In the genomic region with DNA sequence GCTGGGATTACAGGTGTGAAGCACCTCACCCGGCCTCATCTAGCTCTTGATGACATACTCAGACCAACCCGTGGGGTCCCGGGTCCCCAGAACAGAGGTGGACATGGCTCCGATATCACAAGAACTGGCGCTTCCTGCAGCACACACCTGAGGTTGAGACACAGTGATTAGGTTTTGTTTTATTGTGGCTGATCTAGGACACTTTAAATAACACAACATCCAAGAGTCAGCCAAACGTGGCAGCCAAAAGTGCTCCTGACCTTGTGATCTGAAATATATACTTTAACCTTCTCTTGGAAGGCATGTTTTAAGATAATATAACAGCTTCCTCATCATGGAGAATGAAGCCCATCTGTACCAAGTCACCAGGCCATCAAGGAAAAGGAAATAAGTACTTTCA, we compare ENCODE assay signal across 28 cellular contexts.
"Had no signal": no experiment of that assay in that cellular context is flagged by ENCODE, and none has a peak within 500 bp of the region (broad histone marks: within the 10 kb centered on the region; RNA-seq: fewer than 3 reads in every experiment).

No MANE protein-coding gene starts in this region.

- ATAC-seq: stimulated activated effector memory CD8-positive, alpha-beta T cell treated with anti-CD3 and anti-CD28 coated beads, Interleukin-12 subunit alpha, Interleukin-12 subunit beta, amount 100 ng/mL, for 72 hours; stimulated activated memory B cell treated with anti-CD40 and anti-IgM and Interleukin-4, amounts not matched to agents 10 μg/mL and 1 μg/mL and 100 μg/mL, for 72 hours; stimulated activated naive B cell treated with anti-CD40 and anti-IgM and Interleukin-4, amounts not matched to agents 10 μg/mL and 1 μg/mL and 100 μg/mL, for 72 hours; stimulated activated naive CD8-positive, alpha-beta T cell treated with anti-CD3 and anti-CD28 coated beads, Interleukin-15, amount 100 ng/mL, for 72 hours; stimulated activated naive CD8-positive, alpha-beta T cell treated with anti-CD3 and anti-CD28 coated beads, Interleukin-15, Interleukin-2, amounts not matched to agents 100 U/mL and 50 U/mL, for 24 hours; upper lobe of right lung had no signal

- H3K4me1 ChIP-seq: stomach, suprapubic skin, tibial artery, transverse colon, upper lobe of left lung, upper lobe of right lung, uterus, vagina had no signal

- H3K27ac Mint-ChIP-seq: stimulated activated effector memory CD8-positive, alpha-beta T cell treated with anti-CD3 and anti-CD28 coated beads, Interleukin-12 subunit alpha, Interleukin-12 subunit beta, amount 100 ng/mL, for 72 hours; stimulated activated memory B cell treated with anti-CD40 and anti-IgM and Interleukin-4, amounts not matched to agents 10 μg/mL and 1 μg/mL and 100 μg/mL, for 72 hours; stimulated activated naive B cell treated with anti-CD40 and anti-IgM and Interleukin-4, amounts not matched to agents 10 μg/mL and 1 μg/mL and 100 μg/mL, for 72 hours; stimulated activated naive CD8-positive, alpha-beta T cell treated with anti-CD3 and anti-CD28 coated beads, Interleukin-15, amount 100 ng/mL, for 72 hours; stimulated activated naive CD8-positive, alpha-beta T cell treated with anti-CD3 and anti-CD28 coated beads, Interleukin-15, Interleukin-2, amounts not matched to agents 100 ng/mL and 50 ng/mL, for 24 hours; type B pancreatic cell had no signal

- H3K27me3 ChIP-seq: stomach, suprapubic skin, testis, thyroid gland, tibial artery, tibial nerve, transverse colon, upper lobe of left lung, upper lobe of right lung, uterus, vagina had no signal

- H3K27ac ChIP-seq: stomach, suprapubic skin, testis, thoracic aorta, thyroid gland, tibial artery, tibial nerve, transverse colon, upper lobe of left lung, upper lobe of right lung, uterus, vagina had no signal

- H3K4me3 ChIP-seq: stomach, suprapubic skin, testis, thoracic aorta, thyroid gland, tibial artery, tibial nerve, transverse colon, upper lobe of left lung, upper lobe of right lung, uterus, vagina had no signal

- DNase-seq: stimulated activated CD4-positive, alpha-beta T cell treated with anti-CD3 and anti-CD28 coated beads, Interleukin-2, amount 100 ng/mL, for 48 hours; stimulated activated CD4-positive, alpha-beta T cell treated with anti-CD3 and anti-CD28 coated beads, Interleukin-4, amount 100 ng/mL, for 1 hour; stimulated activated CD4-positive, alpha-beta T cell treated with anti-CD3 and anti-CD28 coated beads, Interleukin-4, amount 100 ng/mL, for 24 hours; stimulated activated CD4-positive, alpha-beta T cell treated with anti-CD3 and anti-CD28 coated beads, Interleukin-4, amount 100 ng/mL, for 4 hours; stimulated activated CD8-positive, alpha-beta memory T cell treated with anti-CD3 and anti-CD28 coated beads, Interleukin-4, amount 100 ng/mL, for 48 hours; stimulated activated naive B cell treated with anti-CD40 and anti-IgM and Interleukin-4, amounts not matched to agents 10 μg/mL and 1 μg/mL and 100 μg/mL, for 72 hours; stimulated activated naive CD4-positive, alpha-beta T cell; stimulated activated naive CD4-positive, alpha-beta T cell treated with Interleukin-2 at 50 U/mL for 16 hours; stimulated activated naive CD8-positive, alpha-beta T cell treated with anti-CD3 and anti-CD28 coated beads, Interleukin-15, amount 100 ng/mL, for 72 hours; stimulated activated naive CD8-positive, alpha-beta T cell treated with anti-CD3 and anti-CD28 coated beads, Interleukin-15, Interleukin-2, amounts not matched to agents 100 U/mL and 50 U/mL, for 24 hours; stomach; substantia nigra; testis; tibial artery; transverse colon; trophoblast cell; upper lobe of left lung; upper lobe of right lung; uterus had no signal

- H3K27me3 Mint-ChIP-seq: stimulated activated memory B cell treated with anti-CD40 and anti-IgM and Interleukin-4, amounts not matched to agents 10 μg/mL and 1 μg/mL and 100 μg/mL, for 72 hours; stimulated activated naive B cell treated with anti-CD40 and anti-IgM and Interleukin-4, amounts not matched to agents 10 μg/mL and 1 μg/mL and 100 μg/mL, for 72 hours; stimulated activated naive CD8-positive, alpha-beta T cell treated with anti-CD3 and anti-CD28 coated beads, Interleukin-15, amount 100 ng/mL, for 72 hours; stimulated activated naive CD8-positive, alpha-beta T cell treated with anti-CD3 and anti-CD28 coated beads, Interleukin-15, Interleukin-2, amounts not matched to agents 100 ng/mL and 50 ng/mL, for 24 hours; type B pancreatic cell had no signal

- H3K36me3 ChIP-seq: suprapubic skin, thoracic aorta, thyroid gland, tibial artery, tibial nerve, transverse colon, upper lobe of left lung, upper lobe of right lung, uterus, vagina had no signal

- H3K9me3 ChIP-seq: stomach, suprapubic skin, testis, thoracic aorta, thyroid gland, tibial artery, tibial nerve, transverse colon, upper lobe of left lung, upper lobe of right lung, uterus, vagina had no signal

- H3K4me1 Mint-ChIP-seq: stimulated activated effector memory CD8-positive, alpha-beta T cell treated with anti-CD3 and anti-CD28 coated beads, Interleukin-12 subunit alpha, Interleukin-12 subunit beta, amount 100 ng/mL, for 72 hours; stimulated activated memory B cell treated with anti-CD40 and anti-IgM and Interleukin-4, amounts not matched to agents 10 μg/mL and 1 μg/mL and 100 μg/mL, for 72 hours; stimulated activated naive CD8-positive, alpha-beta T cell treated with anti-CD3 and anti-CD28 coated beads, Interleukin-15, amount 100 ng/mL, for 72 hours had no signal

- H3K4me3 Mint-ChIP-seq: stimulated activated effector memory CD8-positive, alpha-beta T cell treated with anti-CD3 and anti-CD28 coated beads, Interleukin-12 subunit alpha, Interleukin-12 subunit beta, amount 100 ng/mL, for 72 hours; stimulated activated memory B cell treated with anti-CD40 and anti-IgM and Interleukin-4, amounts not matched to agents 10 μg/mL and 1 μg/mL and 100 μg/mL, for 72 hours; stimulated activated naive B cell treated with anti-CD40 and anti-IgM and Interleukin-4, amounts not matched to agents 10 μg/mL and 1 μg/mL and 100 μg/mL, for 72 hours; stimulated activated naive CD8-positive, alpha-beta T cell treated with anti-CD3 and anti-CD28 coated beads, Interleukin-15, amount 100 ng/mL, for 72 hours; stimulated activated naive CD8-positive, alpha-beta T cell treated with anti-CD3 and anti-CD28 coated beads, Interleukin-15, Interleukin-2, amounts not matched to agents 100 ng/mL and 50 ng/mL, for 24 hours; type B pancreatic cell had no signal
